ENCODE assay signal across 13 cellular contexts in genomic region chr12:121852392-121852791, GRCh38. TPM values are rescaled to one million over a fixed set of nuclear protein-coding genes. Genes with fewer than 3 reads are reported as not detected.
"Had no signal": no experiment of that assay in that cellular context is flagged by ENCODE, and none has a peak within 500 bp of the region (broad histone marks: within the 10 kb centered on the region; RNA-seq: fewer than 3 reads in every experiment).

No MANE protein-coding gene starts in this region.

RNA-seq across cellular contexts. Expression of gene HPD, which starts 6.3 kb away (rescaled TPM):
- total RNA-seq: activated B cell treated with CpG ODN at 0.5 μM for 24 hours; activated CD4-positive, alpha-beta memory T cell treated with anti-CD3 and anti-CD28 coated beads for 36 hours; activated CD4-positive, alpha-beta memory T cell treated with anti-CD3 and anti-CD28 coated beads, Interleukin-2, amount 10 ng/mL, durations not matched to agents 7 days and 5 days; activated CD4-positive, alpha-beta T cell treated with anti-CD3 and anti-CD28 coated beads for 36 hours; activated CD4-positive, alpha-beta T cell treated with anti-CD3 and anti-CD28 coated beads, Interleukin-2, amount 10 ng/mL, durations not matched to agents 24 days and 14 days; activated CD4-positive, alpha-beta T cell treated with anti-CD3 and anti-CD28 coated beads, Interleukin-2, amount 10 ng/mL, durations not matched to agents 7 days and 5 days; activated CD8-positive, alpha-beta memory T cell treated with anti-CD3 and anti-CD28 coated beads for 36 hours; activated CD8-positive, alpha-beta memory T cell treated with anti-CD3 and anti-CD28 coated beads, Interleukin-2, amount 10 ng/mL, durations not matched to agents 7 days and 5 days; activated CD8-positive, alpha-beta T cell treated with anti-CD3 and anti-CD28 coated beads for 36 hours; activated CD8-positive, alpha-beta T cell treated with anti-CD3 and anti-CD28 coated beads, Interleukin-2, amount 10 ng/mL, durations not matched to agents 7 days and 5 days; T-helper 1 cell treated with Interleukin-12 subunit alpha and Interleukin-12 subunit beta and Interleukin-4 antibody, amounts not matched to agents 30 ng/mL and 1 ng/mL, for 36 hours; T-helper 17 cell; T-helper 2 cell treated with Interferon-gamma antibody and Interleukin-4, amounts not matched to agents 100 ng/mL and 5 ng/mL, for 36 hours had no signal
